Comparison of ENCODE assay signal across 8 cellular contexts in the genomic region with DNA sequence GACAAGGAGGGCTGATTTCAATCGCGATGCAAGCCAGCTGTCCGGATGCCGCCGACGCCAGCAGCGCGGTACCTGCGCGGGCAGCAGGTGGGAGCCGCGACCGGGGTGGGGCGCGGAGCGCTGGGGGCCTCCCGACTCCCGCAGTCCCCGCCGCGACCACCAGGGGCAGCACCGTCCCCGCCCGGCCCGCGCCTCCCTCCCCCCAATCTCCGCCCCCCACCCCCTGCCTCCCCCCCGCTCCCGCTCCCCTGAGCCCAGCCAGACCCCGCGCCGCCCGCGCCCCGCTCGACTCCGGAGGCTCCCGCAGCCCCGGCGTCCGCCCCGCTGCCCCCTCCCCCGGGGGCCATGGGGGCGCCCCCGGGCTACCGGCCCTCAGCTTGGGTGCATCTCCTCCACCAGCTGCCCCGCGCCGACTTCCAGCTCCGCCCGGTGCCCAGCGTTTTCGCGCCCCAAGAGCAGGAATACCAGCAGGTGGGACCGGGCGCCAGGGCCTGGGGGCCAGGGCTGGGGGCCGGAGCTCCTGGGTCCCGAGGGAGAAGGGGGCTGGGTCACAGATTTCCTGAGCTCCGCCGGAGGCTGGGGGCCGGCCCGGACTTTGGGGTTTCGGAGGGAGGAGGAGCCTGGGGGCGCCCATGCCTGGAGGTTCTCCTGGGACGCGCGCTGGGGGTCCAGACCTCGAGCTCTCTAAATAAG. TPM values are rescaled to one million over a fixed set of nuclear protein-coding genes. Genes with fewer than 3 reads are reported as not detected.
DNase-seq lines count a peak whose midpoint lies in the region; ATAC-seq, FAIRE-seq and TF ChIP-seq lines count a peak whose summit lies in the region.

TTYH1 (plus strand) TSS at position 257 of the 693 bp plus-strand sequence; CDS start at position 346, 89 bp downstream.

- intact Hi-C loops in Right ventricle myocardium inferior (cut with DNase I) (no loop called here), left ventricle myocardium superior (cut with micrococcal nuclease) (no loop called here), GM12878 (cut with micrococcal nuclease; ENCODE audit: unreplicated experiment) (no loop called here)

- no TSS peak for BruUV-seq in GM12878 (replicated peaks; lab: Mats Ljungman, UMichigan)

- no peaks in the 10 kb centered on the region for H3K36me3 ChIP-seq in GM12878 (ENCODE audit: control insufficient read depth in 2 of 2, insufficient read depth in 2 of 2, low read length in 1 of 2)
- no peaks in the 10 kb centered on the region for H3K36me3 ChIP-seq in urinary bladder (ENCODE audit: insufficient read depth)
- no peaks in the 10 kb centered on the region for H3K36me3 ChIP-seq in MG63

- SMC1A ChIA-PET in GM12878 (lab: Charles Lee; ENCODE audit: uncharacterized antibody, unreplicated experiment): no interaction called here

- FAIRE-seq in GM12878 (lab: Jason Lieb, UNC): no peak

- no peak for ATAC-seq in Right ventricle myocardium inferior
- ATAC-seq in left ventricle myocardium superior: no peak
- peak; percentile 50; the same call in 2 of the 3 replicates for ATAC-seq in GM12878
- no peak for ATAC-seq in HG02763 (IDR thresholded peaks at IDR 0.05; ENCODE audit: unreplicated experiment)

- no peak within 1 kb of the TSS for H2AFZ ChIP-seq in GM12878 (ENCODE audit: control insufficient read depth, low read depth, low read length)

- H3K4me1 ChIP-seq in GM12878 (ENCODE audit: control insufficient read depth, insufficient read depth, low read length) (peaks cover 8% of the 10 kb centered on the region), urinary bladder (ENCODE audit: insufficient read depth) (no peaks in the 10 kb centered on the region)

- POLR2A ChIA-PET in GM12878 (lab: Charles Lee): no interaction called here

- TF ChIP-seq EP300 in GM12878 (IDR thresholded peaks at IDR 0.05; ENCODE audit: borderline replicate concordance in 1 of 2, control insufficient read depth in 1 of 2, low read depth in 2 of 2, low read length in 2 of 2): no peak

- DNase-seq in Right ventricle myocardium inferior (ENCODE audit: missing footprints) (peak; percentile 21), left ventricle myocardium superior (no peak), GM12878 (ENCODE audit: low read depth, low spot score) (no peak), midbrain (lab: John Stamatoyannopoulos, UW) (peak; percentile 72), NCI-H345 treated with DMSO at 0.1 percent for 48 hours (lab: John Stamatoyannopoulos, UW; ENCODE audit: unreplicated experiment) (no peak), MG63 (no peak)

- no peaks in the 10 kb centered on the region for H3K79me2 ChIP-seq in GM12878 (ENCODE audit: control insufficient read depth, insufficient read depth, low read length)

- H3K4me2 ChIP-seq in GM12878 (ENCODE audit: control insufficient read depth, insufficient read depth): no peak within 1 kb of the TSS

- TF ChIP-seq RAD21 in GM12878 (IDR thresholded peaks at IDR 0.05; ENCODE audit: insufficient read depth, low read depth, low read length): no peak

- CTCF ChIA-PET in GM12878 (lab: Yijun Ruan, JAX): no interaction called here

- peak in 2 of 3 experiments; percentile 8 to 18; a peak in 1 of 6 replicates for TF ChIP-seq CTCF in GM12878 (IDR thresholded peaks at IDR 0.05 in 2 of 3, conservative IDR thresholded peaks at IDR 0.05 in 1 of 3; ENCODE audit: control insufficient read depth in 2 of 3, extremely low read depth in 1 of 3, insufficient read depth in 1 of 3, low read depth in 3 of 3, low read length in 3 of 3)

- peaks cover 0 to 3% of the 10 kb centered on the region in 2 experiments; a peak in 2 of 4 replicates for H3K27me3 ChIP-seq in GM12878 (replicated peaks in 1 of 2; ENCODE audit: control insufficient read depth in 2 of 2, insufficient read depth in 2 of 2, low read length in 1 of 2)
- peaks cover 39% of the 10 kb centered on the region for H3K27me3 ChIP-seq in MG63

- RAD21 ChIA-PET in GM12878 (lab: Charles Lee; ENCODE audit: unreplicated experiment): no interaction called here

- no peak within 1 kb of the TSS for H3K9ac ChIP-seq in GM12878 (ENCODE audit: control insufficient read depth, insufficient read depth, low read length)

- H3K9me3 ChIP-seq in GM12878 (replicated peaks; ENCODE audit: control insufficient read depth, insufficient read depth, low read length) (no peaks in the 10 kb centered on the region; the same call in 2 of the 3 replicates), MG63 (no peaks in the 10 kb centered on the region)

- TF ChIP-seq POLR2A in GM12878 (IDR thresholded peaks at IDR 0.05; ENCODE audit: low read depth, low read length): no peak

- WGBS in GM12878 (ENCODE audit: insufficient coverage, insufficient replicate concordance, low lambda C conversion rate, missing lambda C conversion rate): 47% methylated on average over 28 of the region's 68 CpGs
- WGBS in urinary bladder: 1% methylated on average over 67 of the region's 68 CpGs

- H3K27ac ChIP-seq in GM12878 (ENCODE audit: control insufficient read depth, insufficient read depth): no peak within 1 kb of the TSS
- H3K27ac ChIP-seq in urinary bladder (ENCODE audit: low read depth): no peak within 1 kb of the TSS

- H3K4me3 ChIP-seq in GM12878: no peak within 1 kb of the TSS
- H3K4me3 ChIP-seq in urinary bladder (ENCODE audit: low read depth, low read length): peak within 1 kb of the TSS; percentile 14
- no peak within 1 kb of the TSS for H3K4me3 ChIP-seq in MG63

- H4K20me1 ChIP-seq in GM12878 (ENCODE audit: control insufficient read depth, insufficient read depth): no peaks in the 10 kb centered on the region

- in situ Hi-C loops in GM12878 (cut with MboI): no loop called here

TF ChIP-seq in GM12878, 131 proteins besides CTCF, POLR2A, EP300 and RAD21:
- no peak for TF ChIP-seq CEBPB (IDR thresholded peaks at IDR 0.05; ENCODE audit: borderline replicate concordance in 1 of 2, low read depth in 2 of 2, low read length in 2 of 2)
- TF ChIP-seq LARP7 (IDR thresholded peaks at IDR 0.05): no peak
- no peak for TF ChIP-seq IKZF2 (IDR thresholded peaks at IDR 0.05)
- TF ChIP-seq SUZ12 (IDR thresholded peaks at IDR 0.05; ENCODE audit: unreplicated experiment): peak; percentile 52
- TF ChIP-seq CEBPZ (IDR thresholded peaks at IDR 0.05; ENCODE audit: low read depth, low read length): no peak

RNA-seq across cellular contexts. Expression of gene TTYH1, which starts in this region (rescaled TPM):
- 2.8 TPM for total RNA-seq in Right ventricle myocardium inferior
- 1.6 TPM for total RNA-seq in left ventricle myocardium superior
- 0.31 and 0.81 TPM in 2 replicates for total RNA-seq in GM12878 (2013; cell fraction: nucleolus; rRNA removed)
- total RNA-seq in GM12878 (2014; rRNA removed): 0.27 TPM in 1 of 2 replicates, not detected in the other
- 0.09 TPM in 1 of 2 replicates, not detected in the other for total RNA-seq in GM12878 (2014; rRNA removed; fragmentation: Illumina TruSeq; extraction: Trizol)
- total RNA-seq in GM12878 (2021): 0.32 and 0.36 TPM in 2 replicates
- 0.16 TPM for polyA plus RNA-seq in GM12878 (2011; ENCODE audit: low read depth)
- not detected in 2 replicates for polyA plus RNA-seq in GM12878 (2011; rRNA removed)
- polyA plus RNA-seq in GM12878 (2011; cell fraction: cytosol; rRNA removed): 0.08 TPM in 1 of 2 replicates, not detected in the other
- polyA plus RNA-seq in GM12878 (2011; cell fraction: nucleus; rRNA removed): 0.23 and 0.31 TPM in 2 replicates
- polyA plus RNA-seq in GM12878 (2012): 0.36 and 0.76 TPM in 2 replicates
- polyA plus RNA-seq in GM12878 (2014; fragmentation: Illumina TruSeq; extraction: Trizol): 0.01 TPM in 1 of 2 replicates, not detected in the other
- polyA plus RNA-seq in GM12878 (2014; fragmentation: Nextera tagmentation; extraction: Ambion mirVana): under 1 TPM in 1 of 2 experiments, not detected in 1; 0.05 TPM
- 0.08 TPM in 1 of 2 replicates, not detected in the other for polyA plus RNA-seq in GM12878 (2014; rRNA removed)
- under 1 TPM; 0.16 to 0.26 TPM for polyA plus RNA-seq in GM12878 (2016; fragmentation: Nextera tagmentation; extraction: Ambion mirVana)
- not detected in 2 replicates for polyA minus RNA-seq in GM12878 (2011; rRNA and poly(A)+ RNA removed)
- not detected in 2 replicates for polyA minus RNA-seq in GM12878 (2011; cell fraction: cytosol; rRNA and poly(A)+ RNA removed)
- polyA minus RNA-seq in GM12878 (2011; cell fraction: nucleus; rRNA and poly(A)+ RNA removed): not detected in 2 replicates
- 3.6 TPM for total RNA-seq in urinary bladder
- 3.7 TPM for polyA plus RNA-seq in urinary bladder
- total RNA-seq in MG63 (2014; rRNA removed; shearing (Covaris generic); ENCODE audit: low replicate concordance): not detected in 2 replicates

Comparison
In these comparisons a context has a peak if more than half of its experiments do, and no peak if none do; other contexts are left out.
1. DNase-seq: peak in Right ventricle myocardium inferior (single experiment) and midbrain (single experiment); none in left ventricle myocardium superior (single experiment), GM12878 (single experiment), NCI-H345 treated with DMSO at 0.1 percent for 48 hours (single experiment) and MG63 (single experiment).
2. Peak in ATAC-seq in GM12878; RNA of the gene not detected or under 1 TPM.